ENCODE assay signal across 1 cellular context in genomic region chr4:47060561-47060960, GRCh38.
TF ChIP-seq lines count a peak whose summit lies in the region.

No MANE protein-coding gene starts in this region.

TF ChIP-seq in IMR-90, 13 proteins besides CTCF, POLR2A, EP300 and RAD21:
- no peak for TF ChIP-seq RFX5 (IDR thresholded peaks at IDR 0.05; ENCODE audit: low read depth, low read length)
- TF ChIP-seq RCOR1 (IDR thresholded peaks at IDR 0.05; ENCODE audit: insufficient replicate concordance, low read length): no peak
- TF ChIP-seq ELK1 (IDR thresholded peaks at IDR 0.05; ENCODE audit: borderline replicate concordance, low read depth, low read length): no peak
- no peak for TF ChIP-seq CHD1 (IDR thresholded peaks at IDR 0.05; ENCODE audit: low read depth, low read length)
- no peak for TF ChIP-seq SMC3 (IDR thresholded peaks at IDR 0.05; ENCODE audit: low read depth, low read length)
- no peak for TF ChIP-seq NFE2L2 (IDR thresholded peaks at IDR 0.05; ENCODE audit: low read depth, low read length)
- no peak for TF ChIP-seq MAZ (IDR thresholded peaks at IDR 0.05; ENCODE audit: borderline replicate concordance, low read depth, low read length)
- TF ChIP-seq BHLHE40 (IDR thresholded peaks at IDR 0.05; ENCODE audit: low read depth, low read length): no peak
- TF ChIP-seq FOS (IDR thresholded peaks at IDR 0.05; ENCODE audit: low read depth, low read length): no peak
- TF ChIP-seq CEBPB (IDR thresholded peaks at IDR 0.05; ENCODE audit: low read depth, low read length): no peak
- TF ChIP-seq MAFK (IDR thresholded peaks at IDR 0.05; ENCODE audit: low read depth, low read length): no peak
TF ChIP-seq in IMR-90: peak in this region for 0.
